Comparison of ENCODE assay signal across 9 cellular contexts in genomic region chr7:99979814-99980225, GRCh38. TPM values are rescaled to one million over a fixed set of nuclear protein-coding genes. Genes with fewer than 3 reads are reported as not detected.
DNase-seq lines count a peak whose midpoint lies in the region; ATAC-seq and TF ChIP-seq lines count a peak whose summit lies in the region.
"Not testable (repeated sequence)": the region's sequence is repeated elsewhere in the genome, so short reads cannot be mapped to it uniquely, and the experiment has no call there.
"Had no signal": no experiment of that assay in that cellular context is flagged by ENCODE, and none has a peak within 500 bp of the region (broad histone marks: within the 10 kb centered on the region; RNA-seq: fewer than 3 reads in every experiment).

No MANE protein-coding gene starts in this region.

- H3K4me1 ChIP-seq in HCT116 (ENCODE audit: control insufficient read depth in 1 of 2, insufficient read depth in 2 of 2, low read length in 2 of 2), result not testable (repeated sequence)

- H3K9me3 ChIP-seq in HCT116 (ENCODE audit: control insufficient read depth in 1 of 2, insufficient read depth in 1 of 2, low read depth in 1 of 2, low read length in 2 of 2), result not testable (repeated sequence)

- peaks cover 10% of the 10 kb centered on the region for H3K4me1 Mint-ChIP-seq in activated naive CD8-positive, alpha-beta T cell treated with anti-CD3 and anti-CD28 coated beads, Interleukin-2, amount 50 U/mL, for 24 hours
- H3K4me1 Mint-ChIP-seq in glutamatergic neuron (ENCODE audit: low read depth, unreplicated experiment), result peaks cover 18% of the 10 kb centered on the region

- peak; percentile 50 for DNase-seq in CD1c-positive myeloid dendritic cell (ENCODE audit: extremely low spot score)
- DNase-seq in HCT116 (ENCODE audit: low read depth, low spot score), result not testable (repeated sequence)
- DNase-seq in NCI-H510A treated with DMSO at 0.1 percent for 48 hours (lab: John Stamatoyannopoulos, UW), result peak; percentile 23
- peak; percentile 43 for DNase-seq in activated CD4-positive, CD25-positive, alpha-beta regulatory T cell treated with anti-CD3 and anti-CD28 coated beads, Interleukin-2, amount 50 U/mL, for 16 hours (ENCODE audit: low read depth, low spot score)
- DNase-seq in activated naive CD8-positive, alpha-beta T cell treated with anti-CD3 and anti-CD28 coated beads, Interleukin-2, amount 50 U/mL, for 24 hours, result peak; percentile 71
- DNase-seq in glutamatergic neuron, result peak; percentile 75
- peak in 44 of 56 donors; percentile 5 to 84 (median 34) for DNase-seq in nucleus accumbens (lab: John Stamatoyannopoulos, UW)
- DNase-seq in stimulated activated CD8-positive, alpha-beta memory T cell treated with anti-CD3 and anti-CD28 coated beads, Interleukin-4, amount 100 ng/mL, for 4 hours (ENCODE audit: low read depth in 2 of 2, low spot score in 1 of 2), result peak; percentile 29 to 57

- ATAC-seq in HCT116, result peak; percentile 95
- ATAC-seq in activated naive CD8-positive, alpha-beta T cell treated with anti-CD3 and anti-CD28 coated beads, Interleukin-2, amount 50 U/mL, for 24 hours, result peak; percentile 63

- H3K36me3 ChIP-seq in HCT116 (ENCODE audit: control insufficient read depth in 1 of 2, insufficient read depth in 2 of 2, low read length in 2 of 2), result not testable (repeated sequence)

- not testable (repeated sequence) for H3K9me2 ChIP-seq in HCT116 (ENCODE audit: insufficient read depth)

- not testable (repeated sequence) for BruUV-seq in HCT116 (replicated peaks; lab: Mats Ljungman, UMichigan)

- intact Hi-C loops in HCT116 (cut with micrococcal nuclease), result not testable (repeated sequence)

- TF ChIP-seq CTCF in HCT116 (IDR thresholded peaks at IDR 0.05 in 2 of 3, conservative IDR thresholded peaks at IDR 0.05 in 1 of 3; ENCODE audit: borderline replicate concordance in 1 of 3, insufficient read depth in 1 of 3, low read depth in 2 of 3, low read length in 2 of 3) (peak; percentile 36 to 67 (median 57); a peak in 4 of 6 replicates), glutamatergic neuron (IDR thresholded peaks at IDR 0.05; ENCODE audit: partially characterized antibody, unreplicated experiment) (peak; percentile 85)

- peak; percentile 54 for TF ChIP-seq RAD21 in HCT116 (IDR thresholded peaks at IDR 0.05; ENCODE audit: low read depth)

- H3K27me3 ChIP-seq in HCT116 (ENCODE audit: insufficient read depth, low read length), result not testable (repeated sequence)

- not testable (repeated sequence) for H3K27ac ChIP-seq in HCT116 (ENCODE audit: low read depth, low read length)

- H3K36me3 Mint-ChIP-seq in activated naive CD8-positive, alpha-beta T cell treated with anti-CD3 and anti-CD28 coated beads, Interleukin-2, amount 50 U/mL, for 24 hours (ENCODE audit: low read depth); glutamatergic neuron (ENCODE audit: unreplicated experiment): not testable (repeated sequence)

- peaks cover 13% of the 10 kb centered on the region for H3K27me3 Mint-ChIP-seq in activated naive CD8-positive, alpha-beta T cell treated with anti-CD3 and anti-CD28 coated beads, Interleukin-2, amount 50 U/mL, for 24 hours
- H3K27me3 Mint-ChIP-seq in glutamatergic neuron (ENCODE audit: unreplicated experiment), result not testable (repeated sequence)

- CTCF ChIA-PET in HCT116 (lab: Charles Lee), result interaction anchor here (0.7 to 1.3 kb wide), 6 partner anchors 11 to 70 kb away, joined by 3 to 7 read pairs (median 4); partner anchors contain the start of gene GJC3

- POLR2A ChIA-PET in HCT116 (lab: Charles Lee), result not testable (repeated sequence)

- H2AFZ ChIP-seq in HCT116 (ENCODE audit: low read depth, low read length, poor library complexity, severe bottlenecking), result peak overlapping the region; percentile 9

- H3K9ac ChIP-seq in HCT116 (ENCODE audit: low read length), result not testable (repeated sequence)

- RAD21 ChIA-PET in HCT116 (lab: Charles Lee; ENCODE audit: low non-redundant PET in 1 of 2, low total read pairs in 2 of 2, uncharacterized antibody in 2 of 2, unreplicated experiment in 2 of 2), result interaction anchor here in 1 of 2 experiments (1.0 kb wide), 1 partner anchor 73 kb away, joined by 3 read pairs; no protein-coding TSS in a partner anchor

- not testable (repeated sequence) for H3K4me3 Mint-ChIP-seq in activated naive CD8-positive, alpha-beta T cell treated with anti-CD3 and anti-CD28 coated beads, Interleukin-2, amount 50 U/mL, for 24 hours
- peak overlapping the region; percentile 42 for H3K4me3 Mint-ChIP-seq in glutamatergic neuron (ENCODE audit: unreplicated experiment)

- not testable (repeated sequence) for H4K20me1 ChIP-seq in HCT116 (ENCODE audit: insufficient read depth)

- not testable (repeated sequence) for H3K4me2 ChIP-seq in HCT116 (ENCODE audit: low read length)

- H3K4me3 ChIP-seq in HCT116 (replicated peaks in 1 of 2; ENCODE audit: low read depth in 1 of 2, low read length in 2 of 2), result not testable (repeated sequence)

- not testable (repeated sequence) for H3K79me2 ChIP-seq in HCT116 (ENCODE audit: insufficient read depth, low read length)

- H3K27ac Mint-ChIP-seq in activated naive CD8-positive, alpha-beta T cell treated with anti-CD3 and anti-CD28 coated beads, Interleukin-2, amount 50 U/mL, for 24 hours; glutamatergic neuron (ENCODE audit: unreplicated experiment): not testable (repeated sequence)

- not testable (repeated sequence) for H3K9me3 Mint-ChIP-seq in activated naive CD8-positive, alpha-beta T cell treated with anti-CD3 and anti-CD28 coated beads, Interleukin-2, amount 50 U/mL, for 24 hours; glutamatergic neuron (ENCODE audit: unreplicated experiment)

- TF ChIP-seq POLR2A in HCT116 (IDR thresholded peaks at IDR 0.05; ENCODE audit: borderline replicate concordance, extremely low read depth, insufficient read depth, insufficient read length), result not testable (repeated sequence)

RNA-seq across cellular contexts. Expression of gene AZGP1, which starts 4.0 kb away (rescaled TPM):
- total RNA-seq in HCT116 (2021; ENCODE audit: unreplicated experiment) (1.1 TPM), glutamatergic neuron (ENCODE audit: unreplicated experiment) (0.44 TPM)
- polyA plus RNA-seq in HCT116 (2012), result 0.84 and 1.1 TPM in 2 replicates
- total RNA-seq: HT1080 had no signal

RNA-seq across cellular contexts. Expression of gene ZKSCAN1, which starts 35.6 kb away (rescaled TPM):
- 61.2 TPM for total RNA-seq in HCT116 (2021; ENCODE audit: unreplicated experiment)
- 13.7 and 16.5 TPM in 2 replicates for polyA plus RNA-seq in HCT116 (2012)
- 127 TPM for total RNA-seq in glutamatergic neuron (ENCODE audit: unreplicated experiment)

RNA-seq across cellular contexts. Expression of gene GJC3, which starts 50.4 kb away (rescaled TPM):
- total RNA-seq in HCT116 (2021; ENCODE audit: unreplicated experiment) (0.76 TPM), glutamatergic neuron (ENCODE audit: unreplicated experiment) (not detected)
- 0.21 and 0.47 TPM in 2 replicates for polyA plus RNA-seq in HCT116 (2012)
